Comparison of ENCODE assay signal across 1 cellular context in the genomic region with DNA sequence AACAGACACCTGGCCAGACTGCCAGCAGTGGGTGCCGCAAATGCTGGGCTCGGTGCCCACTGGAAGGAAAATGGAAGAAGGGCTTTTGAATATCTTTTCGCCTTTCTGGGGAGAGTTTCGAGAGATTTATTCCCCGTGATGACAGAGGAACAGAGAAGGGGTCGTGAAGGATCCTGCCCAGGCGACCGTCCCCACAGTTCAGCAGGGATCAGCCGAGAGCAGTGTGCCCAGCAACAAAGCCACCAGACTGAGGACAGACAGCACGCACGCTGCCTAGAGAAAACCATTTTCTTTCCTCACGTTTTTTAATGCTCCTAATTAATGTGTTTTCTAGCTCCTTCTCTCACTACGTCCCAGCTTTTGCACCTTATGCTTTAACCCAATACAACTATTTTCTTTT.
TF ChIP-seq lines count a peak whose summit lies in the region.

No MANE protein-coding gene starts in this region.

TF ChIP-seq in K562, 482 proteins besides CTCF, POLR2A, EP300 and RAD21:
- no peak for TF ChIP-seq ATF7 (IDR thresholded peaks at IDR 0.05)
- TF ChIP-seq ZNF175 (CRISPR knock-in tag; IDR thresholded peaks at IDR 0.05; ENCODE audit: low read depth) = no peak
- no peak for TF ChIP-seq MED1 (CRISPR knock-in tag; IDR thresholded peaks at IDR 0.05; ENCODE audit: borderline replicate concordance)
- TF ChIP-seq NFIC (IDR thresholded peaks at IDR 0.05) = peak; percentile 34; the same call in 1 of the 2 replicates
- TF ChIP-seq, protein P1, sequence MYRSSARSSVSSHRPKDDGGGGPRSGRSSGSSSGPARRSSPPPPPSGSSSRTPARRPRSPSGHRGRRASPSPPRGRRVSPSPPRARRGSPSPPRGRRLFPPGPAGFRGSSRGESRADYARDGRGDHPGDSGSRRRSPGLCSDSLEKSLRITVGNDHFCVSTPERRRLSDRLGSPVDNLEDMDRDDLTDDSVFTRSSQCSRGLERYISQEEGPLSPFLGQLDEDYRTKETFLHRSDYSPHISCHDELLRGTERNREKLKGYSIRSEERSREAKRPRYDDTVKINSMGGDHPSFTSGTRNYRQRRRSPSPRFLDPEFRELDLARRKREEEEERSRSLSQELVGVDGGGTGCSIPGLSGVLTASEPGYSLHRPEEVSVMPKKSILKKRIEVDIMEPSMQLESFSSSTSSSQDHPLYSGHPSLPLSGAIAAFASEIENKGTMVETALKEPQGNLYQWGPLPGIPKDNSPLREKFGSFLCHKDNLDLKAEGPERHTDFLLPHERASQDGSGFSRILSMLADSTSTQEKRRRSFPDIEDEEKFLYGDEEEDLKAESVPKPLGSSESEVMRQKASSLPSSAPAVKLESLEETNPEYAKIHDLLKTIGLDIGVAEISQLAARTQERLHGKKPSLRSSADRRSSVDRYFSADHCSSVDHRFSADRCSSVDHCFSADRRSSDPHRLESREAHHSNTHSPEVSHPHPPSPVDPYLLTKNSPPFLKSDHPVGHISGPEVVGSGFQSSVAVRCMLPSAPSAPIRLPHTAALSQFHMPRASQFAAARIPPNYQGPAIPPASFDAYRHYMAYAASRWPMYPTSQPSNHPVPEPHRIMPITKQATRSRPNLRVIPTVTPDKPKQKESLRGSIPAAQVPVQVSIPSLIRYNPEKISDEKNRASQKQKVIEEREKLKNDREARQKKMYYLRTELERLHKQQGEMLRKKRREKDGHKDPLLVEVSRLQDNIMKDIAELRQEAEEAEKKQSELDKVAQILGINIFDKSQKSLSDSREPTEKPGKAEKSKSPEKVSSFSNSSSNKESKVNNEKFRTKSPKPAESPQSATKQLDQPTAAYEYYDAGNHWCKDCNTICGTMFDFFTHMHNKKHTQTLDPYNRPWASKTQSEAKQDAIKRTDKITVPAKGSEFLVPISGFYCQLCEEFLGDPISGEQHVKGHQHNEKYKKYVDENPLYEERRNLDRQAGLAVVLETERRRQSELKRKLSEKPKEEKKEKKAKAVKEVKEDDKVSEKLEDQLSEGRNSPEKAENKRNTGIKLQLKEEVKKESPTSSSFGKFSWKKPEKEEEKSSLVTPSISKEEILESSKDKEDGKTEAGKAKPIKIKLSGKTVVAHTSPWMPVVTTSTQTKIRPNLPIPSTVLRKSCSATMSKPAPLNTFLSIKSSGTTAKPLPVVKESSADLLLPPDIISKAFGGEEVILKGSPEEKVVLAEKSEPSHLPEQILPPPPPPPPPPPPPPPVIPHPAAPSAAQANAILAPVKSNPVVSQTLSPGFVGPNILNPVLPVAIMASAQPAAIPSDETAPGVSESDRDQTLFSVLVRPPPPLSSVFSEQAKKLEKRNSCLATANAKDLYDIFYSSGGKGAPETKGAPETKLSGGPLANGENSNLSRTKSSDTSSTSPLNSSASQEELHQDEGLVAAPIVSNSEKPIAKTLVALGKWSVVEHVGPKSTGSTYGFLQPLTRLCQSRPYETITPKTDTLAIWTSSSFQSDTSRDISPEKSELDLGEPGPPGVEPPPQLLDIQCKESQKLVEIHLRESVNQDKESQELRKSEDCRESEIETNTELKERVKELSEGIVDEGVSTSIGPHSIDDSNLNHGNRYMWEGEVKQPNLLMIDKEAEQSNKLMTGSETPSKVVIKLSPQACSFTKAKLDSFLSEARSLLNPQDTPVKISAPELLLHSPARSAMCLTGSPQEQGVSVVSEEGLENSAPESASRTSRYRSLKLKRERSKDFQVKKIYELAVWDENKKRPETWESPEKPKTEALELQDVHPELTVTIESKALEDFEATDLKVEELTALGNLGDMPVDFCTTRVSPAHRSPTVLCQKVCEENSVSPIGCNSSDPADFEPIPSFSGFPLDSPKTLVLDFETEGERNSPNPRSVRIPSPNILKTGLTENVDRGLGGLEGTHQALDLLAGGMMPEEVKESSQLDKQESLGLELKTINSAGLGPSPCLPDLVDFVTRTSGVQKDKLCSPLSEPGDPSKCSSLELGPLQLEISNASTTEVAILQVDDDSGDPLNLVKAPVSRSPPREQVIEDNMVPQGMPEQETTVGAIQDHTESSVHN (IDR thresholded peaks at IDR 0.05; ENCODE audit: borderline replicate concordance in 1 of 2, low read depth in 1 of 2) = no peak
- TF ChIP-seq HES1 (IDR thresholded peaks at IDR 0.05; ENCODE audit: low read depth) = no peak
